15 cellular contexts compared by ENCODE assay signal in the genomic region with DNA sequence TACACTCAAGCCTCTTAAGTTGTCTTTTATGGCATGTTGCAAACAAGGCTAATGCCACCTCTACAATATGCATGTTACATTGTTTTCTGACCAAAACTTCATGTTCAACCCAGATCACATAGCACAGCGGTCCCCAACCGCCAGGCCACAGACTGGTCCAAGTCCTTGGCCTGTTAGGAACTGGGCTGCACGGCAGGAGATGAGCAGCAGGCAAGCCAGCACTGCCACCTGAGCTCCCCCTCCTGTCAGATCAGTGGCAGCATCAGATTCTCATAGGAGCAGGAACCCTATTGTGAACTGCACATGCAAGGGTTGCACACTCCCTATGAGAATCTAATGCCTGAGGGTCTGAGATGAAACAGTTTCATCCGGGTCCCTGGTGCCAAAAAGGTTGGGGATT.
DNase-seq lines count a peak whose midpoint lies in the region; ATAC-seq, FAIRE-seq and TF ChIP-seq lines count a peak whose summit lies in the region.
"Had no signal": no experiment of that assay in that cellular context is flagged by ENCODE, and none has a peak within 500 bp of the region (broad histone marks: within the 10 kb centered on the region; RNA-seq: fewer than 3 reads in every experiment).

No MANE protein-coding gene starts in this region.

- WGBS in mammary epithelial cell (ENCODE audit: low coverage, missing lambda C conversion rate), result 53% methylated on average over 4 of the region's 4 CpGs
- 64 to 74% methylated on average over 4 of the region's 4 CpGs for WGBS in pancreas, 2 donors

- H3K36me3 ChIP-seq in MM.1S (replicated peaks; ENCODE audit: insufficient read depth, low read length), result no peaks in the 10 kb centered on the region
- no peaks in the 10 kb centered on the region for H3K36me3 ChIP-seq in mammary epithelial cell (ENCODE audit: insufficient read depth, low read length)
- no peaks in the 10 kb centered on the region for H3K36me3 ChIP-seq in pancreas
- H3K36me3 ChIP-seq: spleen had no signal

- in situ Hi-C loops in mammary epithelial cell (cut with MboI; ENCODE audit: low sequenced_read_pairs in 2 of 2), result no loop called here

- peak; percentile 6 for DNase-seq in activated CD4-positive, alpha-beta T cell treated with anti-CD3 and anti-CD28 coated beads for 36 hours
- DNase-seq in activated CD4-positive, alpha-beta T cell treated with anti-CD3 and anti-CD28 coated beads for 4 hours, result no peak
- DNase-seq in MM.1S (peak; percentile 25), mammary epithelial cell (no peak), pancreas (peak in 1 of 6 donors; percentile 55), GM20000 (ENCODE audit: low spot score) (no peak), SIG-M5 (lab: John Stamatoyannopoulos, UW) (no peak)
- DNase-seq: activated CD4-positive, alpha-beta memory T cell treated with anti-CD3 and anti-CD28 coated beads for 36 hours; IMR-90; kidney glomerular epithelial cell; NCI-H2227 treated with DMSO at 0.1 percent for 48 hours; spleen had no signal

- H3K79me2 ChIP-seq in MM.1S (ENCODE audit: low read length), result no peaks in the 10 kb centered on the region
- H3K79me2 ChIP-seq in mammary epithelial cell (ENCODE audit: insufficient read depth, low read length), result no peaks in the 10 kb centered on the region

- no peak for ATAC-seq in activated CD4-positive, alpha-beta T cell treated with anti-CD3 and anti-CD28 coated beads for 36 hours
- peak in 3 of 4 donors; percentile 38 to 66 (median 51) for ATAC-seq in pancreas
- ATAC-seq in HG03139 (IDR thresholded peaks at IDR 0.05; ENCODE audit: unreplicated experiment), result no peak

- H3K9ac ChIP-seq in MM.1S (ENCODE audit: low read length), result no peak overlapping the region
- H3K9ac ChIP-seq in mammary epithelial cell (ENCODE audit: insufficient read depth, low read length), result no peak overlapping the region

- H4K20me1 ChIP-seq in MM.1S (ENCODE audit: insufficient read depth, low read length) (no peaks in the 10 kb centered on the region), mammary epithelial cell (ENCODE audit: insufficient read depth, low read length) (no peaks in the 10 kb centered on the region)

- H3K4me1 ChIP-seq in MM.1S (ENCODE audit: low read length) (peaks cover 24% of the 10 kb centered on the region), mammary epithelial cell (ENCODE audit: insufficient read depth, low read length) (peaks cover 6% of the 10 kb centered on the region), pancreas (peaks cover 0 to 8% (median 7%) of the 10 kb centered on the region in 3 donors)
- H3K4me1 ChIP-seq: spleen had no signal

- no peak overlapping the region for H2AFZ ChIP-seq in MM.1S (ENCODE audit: low read length)
- H2AFZ ChIP-seq in mammary epithelial cell (ENCODE audit: low read depth, low read length), result no peak overlapping the region

- no peak overlapping the region for H3K27ac Mint-ChIP-seq in activated CD4-positive, alpha-beta T cell treated with anti-CD3 and anti-CD28 coated beads for 36 hours
- H3K27ac Mint-ChIP-seq: activated CD4-positive, alpha-beta memory T cell treated with anti-CD3 and anti-CD28 coated beads for 36 hours had no signal

- dilution Hi-C loops in mammary epithelial cell (cut with HindIII; ENCODE audit: low sequenced_read_pairs), result no loop called here

- intact Hi-C loops in activated CD4-positive, alpha-beta T cell treated with anti-CD3 and anti-CD28 coated beads for 36 hours (cut with DNase I, micrococcal nuclease), result no loop called here
- intact Hi-C loops in mammary epithelial cell (cut with micrococcal nuclease), result loop anchor here (2.0 to 10.0 kb wide), 4 partner anchors 168 to 628 kb away; no protein-coding TSS in a partner anchor
- intact Hi-C loops in pancreas (cut with DNase I), result no loop called here

- H3K27me3 Mint-ChIP-seq in activated CD4-positive, alpha-beta T cell treated with anti-CD3 and anti-CD28 coated beads for 36 hours, result peaks cover 4% of the 10 kb centered on the region

- H3K9me2 ChIP-seq in MM.1S (replicated peaks; ENCODE audit: insufficient read depth, low read length), result no peaks in the 10 kb centered on the region

- no peaks in the 10 kb centered on the region for H3K4me1 Mint-ChIP-seq in activated CD4-positive, alpha-beta T cell treated with anti-CD3 and anti-CD28 coated beads for 36 hours
- H3K4me1 Mint-ChIP-seq: neural crest cell had no signal

- no peak for FAIRE-seq in pancreas (lab: Jason Lieb, UNC)
- FAIRE-seq: urothelium cell line had no signal

- H3F3A ChIP-seq in MM.1S (ENCODE audit: insufficient read depth, low read length), result peaks cover 3% of the 10 kb centered on the region; the same call in 1 of the 2 replicates

- no peaks in the 10 kb centered on the region for H3K36me3 Mint-ChIP-seq in activated CD4-positive, alpha-beta T cell treated with anti-CD3 and anti-CD28 coated beads for 36 hours (ENCODE audit: low read depth)
- H3K36me3 Mint-ChIP-seq: activated CD4-positive, alpha-beta memory T cell treated with anti-CD3 and anti-CD28 coated beads for 36 hours had no signal

- H3K27me3 ChIP-seq in MM.1S (replicated peaks; ENCODE audit: insufficient read depth, low read length) (no peaks in the 10 kb centered on the region), mammary epithelial cell (ENCODE audit: insufficient read depth, low read length) (no peaks in the 10 kb centered on the region), pancreas (no peaks in the 10 kb centered on the region)
- H3K27me3 ChIP-seq: spleen had no signal

- TF ChIP-seq CTCF in MM.1S (IDR thresholded peaks at IDR 0.05; ENCODE audit: low read length) (peak; percentile 33), mammary epithelial cell (conservative IDR thresholded peaks at IDR 0.05 in 1 of 2, IDR thresholded peaks at IDR 0.05 in 1 of 2; ENCODE audit: extremely low read depth in 1 of 2, insufficient read depth in 1 of 2, low read depth in 1 of 2, low read length in 2 of 2) (peak; percentile 9 to 61), pancreas (IDR thresholded peaks at IDR 0.05) (no peak), GM20000 (IDR thresholded peaks at IDR 0.05; ENCODE audit: extremely low read depth, missing control alignments) (no peak)

- H3K4me3 ChIP-seq in MM.1S (ENCODE audit: low read length) (no peak overlapping the region), mammary epithelial cell (replicated peaks in 1 of 3; ENCODE audit: insufficient read depth in 1 of 3, low read depth in 2 of 3, low read length in 3 of 3) (no peak overlapping the region), pancreas (no peak overlapping the region)
- H3K4me3 ChIP-seq: spleen had no signal

- H3K9me3 ChIP-seq in MM.1S (replicated peaks; ENCODE audit: insufficient read depth, low read length) (no peaks in the 10 kb centered on the region), mammary epithelial cell (replicated peaks; ENCODE audit: insufficient read depth, low read length) (no peaks in the 10 kb centered on the region), pancreas (no peaks in the 10 kb centered on the region)
- H3K9me3 ChIP-seq: spleen had no signal

- no peaks in the 10 kb centered on the region for H3K9me3 Mint-ChIP-seq in activated CD4-positive, alpha-beta T cell treated with anti-CD3 and anti-CD28 coated beads for 36 hours (ENCODE audit: low read depth)
- H3K9me3 Mint-ChIP-seq: activated CD4-positive, alpha-beta memory T cell treated with anti-CD3 and anti-CD28 coated beads for 36 hours; neural crest cell had no signal

- POLR2A ChIA-PET in activated CD4-positive, alpha-beta T cell treated with anti-CD3 and anti-CD28 coated beads for 36 hours (lab: Charles Lee), result interaction anchor here (0.6 kb wide), 1 partner anchor 1665 kb away, joined by 4 read pairs; no protein-coding TSS in a partner anchor

- CTCF ChIA-PET in activated CD4-positive, alpha-beta T cell treated with anti-CD3 and anti-CD28 coated beads for 36 hours (lab: Charles Lee), result no interaction called here
- CTCF ChIA-PET in mammary epithelial cell (lab: Charles Lee; ENCODE audit: low non-redundant PET), result interaction anchor here (0.6 kb wide), 1 partner anchor 424 kb away, joined by 3 read pairs; no protein-coding TSS in a partner anchor

- H3K27ac ChIP-seq in MM.1S (ENCODE audit: low read length), result no peak overlapping the region
- H3K27ac ChIP-seq in mammary epithelial cell (ENCODE audit: insufficient read depth, low read depth, low read length), result no peak overlapping the region
- H3K27ac ChIP-seq in pancreas, result no peak overlapping the region
- H3K27ac ChIP-seq: spleen had no signal

- no peak overlapping the region for H3K4me3 Mint-ChIP-seq in activated CD4-positive, alpha-beta T cell treated with anti-CD3 and anti-CD28 coated beads for 36 hours
- H3K4me3 Mint-ChIP-seq: activated CD4-positive, alpha-beta memory T cell treated with anti-CD3 and anti-CD28 coated beads for 36 hours; neural crest cell had no signal

- no TSS peak for BruUV-seq in mammary epithelial cell (replicated peaks; lab: Mats Ljungman, UMichigan)

- H3K4me2 ChIP-seq in MM.1S (ENCODE audit: low read depth, low read length) (no peak overlapping the region), mammary epithelial cell (ENCODE audit: insufficient read depth, low read depth, low read length) (no peak overlapping the region)

Comparison
In these comparisons a context has a peak if more than half of its experiments do, and no peak if none do; other contexts are left out.
1. DNase-seq: peak in activated CD4-positive, alpha-beta T cell treated with anti-CD3 and anti-CD28 coated beads for 36 hours (single experiment) and MM.1S (single experiment); none in activated CD4-positive, alpha-beta T cell treated with anti-CD3 and anti-CD28 coated beads for 4 hours (0 of 2), mammary epithelial cell (single experiment), GM20000 (single experiment) and SIG-M5 (single experiment).
2. ATAC-seq: peak in pancreas (3 of 4); none in activated CD4-positive, alpha-beta T cell treated with anti-CD3 and anti-CD28 coated beads for 36 hours (single experiment) and HG03139 (single experiment).
3. CTCF ChIP-seq: peak in MM.1S (single experiment) and mammary epithelial cell (2 of 2); none in pancreas (0 of 4) and GM20000 (single experiment).